ENCODE assay signal across 1 cellular context in the genomic region with DNA sequence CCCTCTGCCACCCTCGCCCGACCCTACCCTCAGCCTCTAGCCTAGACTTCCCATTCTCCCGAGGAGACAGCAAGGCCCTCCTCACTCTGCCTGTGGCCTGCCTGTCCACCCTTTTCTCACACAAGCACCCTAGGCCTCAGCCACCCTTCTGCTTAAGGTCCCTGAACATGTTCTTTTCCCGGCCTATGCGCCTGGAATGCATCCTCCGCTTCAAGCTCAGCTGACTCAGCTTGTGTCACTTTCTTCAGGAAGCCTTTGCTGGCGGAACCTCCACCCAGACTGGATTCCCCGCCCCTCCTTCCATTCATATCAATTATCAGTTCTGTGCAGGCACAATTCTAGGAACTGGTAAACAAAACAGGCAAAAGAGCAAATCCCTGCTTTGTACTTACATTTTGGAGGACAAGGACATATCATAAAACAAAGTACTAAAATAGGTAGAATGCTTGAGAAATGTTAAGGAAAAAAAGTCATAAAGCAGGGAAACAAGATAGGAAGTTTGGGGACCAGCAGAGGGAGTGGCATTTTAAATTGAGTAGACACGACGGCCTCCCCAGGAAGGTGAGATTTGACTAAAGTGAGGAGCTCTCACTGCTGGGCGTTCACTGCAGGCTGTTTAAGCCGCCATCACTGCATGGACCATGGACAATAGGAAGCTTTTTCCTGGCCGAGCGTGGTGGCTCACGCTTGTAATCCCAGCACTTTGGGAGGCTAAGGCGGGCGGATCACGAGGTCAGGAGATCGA.
A peak's percentile ranks its signal among the peaks of the same experiment; 100 is the strongest.
TF ChIP-seq lines count a peak whose summit lies in the region.

No MANE protein-coding gene starts in this region.

TF ChIP-seq in endothelial cell of umbilical vein, 7 proteins besides CTCF, POLR2A, EP300 and RAD21:
- TF ChIP-seq, protein P1, sequence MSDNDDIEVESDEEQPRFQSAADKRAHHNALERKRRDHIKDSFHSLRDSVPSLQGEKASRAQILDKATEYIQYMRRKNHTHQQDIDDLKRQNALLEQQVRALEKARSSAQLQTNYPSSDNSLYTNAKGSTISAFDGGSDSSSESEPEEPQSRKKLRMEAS (IDR thresholded peaks at IDR 0.05; ENCODE audit: insufficient read depth, insufficient read length), result no peak
- TF ChIP-seq GATA2 (IDR thresholded peaks at IDR 0.05; ENCODE audit: insufficient read depth, insufficient read length, low read depth, low read length) (peak; percentile 73), JUN (IDR thresholded peaks at IDR 0.05; ENCODE audit: borderline replicate concordance, insufficient read depth, insufficient read length, low read depth) (peak; percentile 49), FOS (IDR thresholded peaks at IDR 0.05; ENCODE audit: borderline replicate concordance, insufficient read depth, low read length) (peak; percentile 87), MYC (IDR thresholded peaks at IDR 0.05; ENCODE audit: low read depth, low read length) (no peak), POLR2AphosphoS5 (IDR thresholded peaks at IDR 0.05; ENCODE audit: insufficient read depth, low read depth, low read length) (peak; percentile 26), EZH2 (IDR thresholded peaks at IDR 0.05; ENCODE audit: borderline replicate concordance, low read depth, low read length, severe bottlenecking) (no peak)
